ENCODE assay signal across 16 cellular contexts in the genomic region with DNA sequence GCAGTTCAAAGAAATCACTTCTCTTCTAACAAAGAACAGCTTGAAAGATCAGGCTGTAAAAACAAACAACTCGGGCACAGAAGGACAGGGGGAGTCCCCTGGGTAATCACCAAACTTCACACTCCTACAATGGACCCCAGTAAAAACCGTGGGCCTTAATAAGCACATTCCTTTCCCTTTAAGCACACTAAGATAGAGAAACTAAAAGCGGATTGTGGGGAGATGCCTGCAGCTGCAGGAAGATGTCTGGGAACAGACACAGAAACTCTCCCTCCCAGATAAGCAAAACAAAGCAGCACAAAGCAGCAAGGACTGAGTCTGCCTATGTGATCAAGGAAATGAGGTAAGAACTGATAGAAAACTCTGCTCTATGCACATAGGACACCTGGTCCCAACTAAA. TPM values are rescaled to one million over a fixed set of nuclear protein-coding genes. Genes with fewer than 3 reads are reported as not detected.
A peak's percentile ranks its signal among the peaks of the same experiment; 100 is the strongest.
DNase-seq lines count a peak whose midpoint lies in the region; ATAC-seq, FAIRE-seq and TF ChIP-seq lines count a peak whose summit lies in the region.
"Had no signal": no experiment of that assay in that cellular context is flagged by ENCODE, and none has a peak within 500 bp of the region (broad histone marks: within the 10 kb centered on the region; RNA-seq: fewer than 3 reads in every experiment).

No MANE protein-coding gene starts in this region.

- no peak for TF ChIP-seq CTCF in CD4-positive, alpha-beta T cell (IDR thresholded peaks at IDR 0.05)
- no peak for TF ChIP-seq CTCF in GM12878 (IDR thresholded peaks at IDR 0.05 in 2 of 3, conservative IDR thresholded peaks at IDR 0.05 in 1 of 3; ENCODE audit: control insufficient read depth in 2 of 3, extremely low read depth in 1 of 3, insufficient read depth in 1 of 3, low read depth in 3 of 3, low read length in 3 of 3)

- H3K36me3 Mint-ChIP-seq in CD4-positive, alpha-beta T cell (ENCODE audit: low read depth) = peaks cover under 1% of the 10 kb centered on the region
- H3K36me3 Mint-ChIP-seq in natural killer cell treated with Interleukin-12 subunit alpha and Interleukin-12 subunit beta and Interleukin-15 and Interleukin-18, amount 100 ng/mL, for 72 hours = peaks cover 5% of the 10 kb centered on the region

- SMC1A ChIA-PET in GM12878 (lab: Charles Lee; ENCODE audit: uncharacterized antibody, unreplicated experiment) = interaction anchor here (0.8 to 1.7 kb wide), 3 partner anchors 9 to 169 kb away, joined by 3 to 6 read pairs (median 3); no protein-coding TSS in a partner anchor

- no peak overlapping the region for H4K5ac ChIP-seq in mesendoderm (ENCODE audit: low read length)

- H2BK15ac ChIP-seq in mesendoderm (replicated peaks; ENCODE audit: low read depth) = no peak overlapping the region

- H2AK5ac ChIP-seq in mesendoderm (ENCODE audit: low read length) = no peak overlapping the region

- TF ChIP-seq RAD21 in GM12878 (IDR thresholded peaks at IDR 0.05; ENCODE audit: insufficient read depth, low read depth, low read length) = no peak

- H3K4me2 ChIP-seq in GM12878 (ENCODE audit: control insufficient read depth, insufficient read depth) (peak overlapping the region; percentile 55), mesendoderm (ENCODE audit: low read length) (no peak overlapping the region)

- no peaks in the 10 kb centered on the region for H3K79me1 ChIP-seq in mesendoderm (ENCODE audit: low read length)

- H3K27me3 ChIP-seq in CD4-positive, alpha-beta T cell (ENCODE audit: control insufficient read depth, insufficient read depth, low read length) = no peaks in the 10 kb centered on the region
- H3K27me3 ChIP-seq in GM12878 (replicated peaks in 1 of 2; ENCODE audit: control insufficient read depth in 2 of 2, insufficient read depth in 2 of 2, low read length in 1 of 2) = no peaks in the 10 kb centered on the region
- no peaks in the 10 kb centered on the region for H3K27me3 ChIP-seq in mesendoderm (ENCODE audit: insufficient read depth, low read length, poor library complexity)
- H3K27me3 ChIP-seq: right atrium auricular region, upper lobe of right lung had no signal

- no TSS peak for BruUV-seq in GM12878 (replicated peaks; lab: Mats Ljungman, UMichigan)

- H3K4me1 ChIP-seq in GM12878 (ENCODE audit: control insufficient read depth, insufficient read depth, low read length) (no peaks in the 10 kb centered on the region), mesendoderm (ENCODE audit: control insufficient read depth, low read depth, low read length) (no peaks in the 10 kb centered on the region)
- H3K4me1 ChIP-seq: lower lobe of right lung, right atrium auricular region, upper lobe of right lung had no signal

- no peaks in the 10 kb centered on the region for H3K9me3 ChIP-seq in CD4-positive, alpha-beta T cell (ENCODE audit: control insufficient read depth, low read length)
- peaks cover 20% of the 10 kb centered on the region for H3K9me3 ChIP-seq in GM12878 (replicated peaks; ENCODE audit: control insufficient read depth, insufficient read depth, low read length)
- H3K9me3 ChIP-seq: lower lobe of right lung, right atrium auricular region, upper lobe of right lung had no signal

- no peak for FAIRE-seq in GM12878 (lab: Jason Lieb, UNC)
- FAIRE-seq: K562 had no signal

- TF ChIP-seq EP300 in GM12878 (IDR thresholded peaks at IDR 0.05; ENCODE audit: borderline replicate concordance in 1 of 2, control insufficient read depth in 1 of 2, low read depth in 2 of 2, low read length in 2 of 2) = no peak

- intact Hi-C loops in CD4-positive, alpha-beta T cell (cut with DNase I, micrococcal nuclease) = no loop called here
- intact Hi-C loops in GM12878 (cut with micrococcal nuclease; ENCODE audit: unreplicated experiment) = no loop called here

- H3K79me2 ChIP-seq in GM12878 (ENCODE audit: control insufficient read depth, insufficient read depth, low read length) = no peaks in the 10 kb centered on the region
- no peaks in the 10 kb centered on the region for H3K79me2 ChIP-seq in mesendoderm (ENCODE audit: control insufficient read depth, insufficient read depth, low read length)

- H3K27ac Mint-ChIP-seq in CD4-positive, alpha-beta T cell = peak overlapping the region; percentile 86
- no peak overlapping the region for H3K27ac Mint-ChIP-seq in natural killer cell treated with Interleukin-12 subunit alpha and Interleukin-12 subunit beta and Interleukin-15 and Interleukin-18, amount 100 ng/mL, for 72 hours

- peak overlapping the region; percentile 62 for H3K4me3 Mint-ChIP-seq in CD4-positive, alpha-beta T cell
- H3K4me3 Mint-ChIP-seq in natural killer cell treated with Interleukin-12 subunit alpha and Interleukin-12 subunit beta and Interleukin-15 and Interleukin-18, amount 100 ng/mL, for 72 hours = no peak overlapping the region

- RAD21 ChIA-PET in GM12878 (lab: Charles Lee; ENCODE audit: unreplicated experiment) = interaction anchor here (1.5 kb wide), 1 partner anchor 178 kb away, joined by 3 read pairs; no protein-coding TSS in a partner anchor

- no peak overlapping the region for H3K23ac ChIP-seq in mesendoderm (ENCODE audit: low read length)

- H3K4me3 ChIP-seq in GM12878 = no peak overlapping the region
- no peak overlapping the region for H3K4me3 ChIP-seq in mesendoderm (ENCODE audit: low read length)
- H3K4me3 ChIP-seq: K562, lower lobe of right lung, right atrium auricular region, upper lobe of right lung had no signal

- H3K4ac ChIP-seq in mesendoderm (ENCODE audit: low read depth, low read length) = no peak overlapping the region

- peak; percentile 57 for ATAC-seq in CD4-positive, alpha-beta T cell (ENCODE audit: poor library complexity)
- peak; percentile 54 for ATAC-seq in HG03432 (IDR thresholded peaks at IDR 0.05; ENCODE audit: unreplicated experiment)
- peak; percentile 64 for ATAC-seq in GM12878
- ATAC-seq in natural killer cell treated with Interleukin-12 subunit alpha and Interleukin-12 subunit beta and Interleukin-15 and Interleukin-18, amount 100 ng/mL, for 72 hours = no peak
- no peak for ATAC-seq in HG03460 (IDR thresholded peaks at IDR 0.05; ENCODE audit: unreplicated experiment)
- ATAC-seq: K562, lower lobe of right lung, upper lobe of right lung had no signal

- no peak overlapping the region for H4K8ac ChIP-seq in mesendoderm (ENCODE audit: low read depth, low read length)

- TF ChIP-seq POLR2A in GM12878 (IDR thresholded peaks at IDR 0.05; ENCODE audit: low read depth, low read length) = no peak

- H3K9me3 Mint-ChIP-seq in CD4-positive, alpha-beta T cell = peaks cover 6% of the 10 kb centered on the region
- no peaks in the 10 kb centered on the region for H3K9me3 Mint-ChIP-seq in natural killer cell treated with Interleukin-12 subunit alpha and Interleukin-12 subunit beta and Interleukin-15 and Interleukin-18, amount 100 ng/mL, for 72 hours

- H3K56ac ChIP-seq in mesendoderm (ENCODE audit: low read length) = no peak overlapping the region

- WGBS in GM12878 (ENCODE audit: insufficient coverage, insufficient replicate concordance, low lambda C conversion rate, missing lambda C conversion rate) = 4% methylated on average over 3 of the region's 3 CpGs
- no CpG with 5 or more reads among the region's 3 CpGs for WGBS in mesendoderm (ENCODE audit: extremely low coverage, insufficient coverage, low lambda C conversion rate)

- H2AFZ ChIP-seq in GM12878 (ENCODE audit: control insufficient read depth, low read depth, low read length) = peak overlapping the region; percentile 81

- H2BK5ac ChIP-seq in mesendoderm (ENCODE audit: low read length) = no peak overlapping the region

- no peak overlapping the region for H3K27ac ChIP-seq in CD4-positive, alpha-beta T cell (ENCODE audit: low read depth, low read length)
- peak overlapping the region; percentile 52 for H3K27ac ChIP-seq in GM12878 (ENCODE audit: control insufficient read depth, insufficient read depth)
- no peak overlapping the region for H3K27ac ChIP-seq in mesendoderm (ENCODE audit: low read depth, low read length)
- H3K27ac ChIP-seq: lower lobe of right lung, right atrium auricular region, upper lobe of right lung had no signal

- H2BK120ac ChIP-seq in mesendoderm (ENCODE audit: low read depth, low read length) = no peak overlapping the region

- no peak overlapping the region for H3K9ac ChIP-seq in GM12878 (ENCODE audit: control insufficient read depth, insufficient read depth, low read length)
- H3K9ac ChIP-seq in mesendoderm (ENCODE audit: low read length) = no peak overlapping the region

- peaks cover 4% of the 10 kb centered on the region for H3K27me3 Mint-ChIP-seq in CD4-positive, alpha-beta T cell
- H3K27me3 Mint-ChIP-seq in natural killer cell treated with Interleukin-12 subunit alpha and Interleukin-12 subunit beta and Interleukin-15 and Interleukin-18, amount 100 ng/mL, for 72 hours = peaks cover 17 to 26% of the 10 kb centered on the region in 2 donors

- H3K18ac ChIP-seq in mesendoderm (ENCODE audit: low read length) = no peak overlapping the region

- in situ Hi-C loops in GM12878 (cut with MboI) = no loop called here

- no peaks in the 10 kb centered on the region for H4K20me1 ChIP-seq in GM12878 (ENCODE audit: control insufficient read depth, insufficient read depth)

- H3K36me3 ChIP-seq in GM12878 (ENCODE audit: control insufficient read depth in 2 of 2, insufficient read depth in 2 of 2, low read length in 1 of 2) = no peaks in the 10 kb centered on the region
- no peaks in the 10 kb centered on the region for H3K36me3 ChIP-seq in mesendoderm (ENCODE audit: control insufficient read depth, insufficient read depth, low read length)
- H3K36me3 ChIP-seq: lower lobe of right lung, right atrium auricular region, upper lobe of right lung had no signal

- CTCF ChIA-PET in CD4-positive, alpha-beta T cell (lab: Charles Lee) = no interaction called here
- CTCF ChIA-PET in GM12878 (lab: Yijun Ruan, JAX) = interaction anchor here (2.2 kb wide), 1 partner anchor 169 kb away, joined by 5 read pairs; no protein-coding TSS in a partner anchor

- H3K4me1 Mint-ChIP-seq in CD4-positive, alpha-beta T cell (ENCODE audit: low read depth) = peaks cover 8% of the 10 kb centered on the region
- no peaks in the 10 kb centered on the region for H3K4me1 Mint-ChIP-seq in natural killer cell treated with Interleukin-12 subunit alpha and Interleukin-12 subunit beta and Interleukin-15 and Interleukin-18, amount 100 ng/mL, for 72 hours (ENCODE audit: low read depth in 2 of 2)

- POLR2A ChIA-PET in CD4-positive, alpha-beta T cell (lab: Charles Lee) = interaction anchor here (2.1 kb wide), 1 partner anchor 37 kb away, joined by 7 read pairs; a partner anchor contains a TSS
- POLR2A ChIA-PET in GM12878 (lab: Charles Lee) = no interaction called here

- DNase-seq in CD4-positive, alpha-beta T cell = no peak
- DNase-seq in GM12878 (ENCODE audit: low read depth, low spot score) (no peak), mesendoderm (peak; percentile 40), NOMO-1 treated with DMSO at 0.1 percent for 48 hours (lab: John Stamatoyannopoulos, UW; ENCODE audit: unreplicated experiment) (no peak), T-helper 1 cell (no peak)
- no peak for DNase-seq in natural killer cell treated with Interleukin-12 subunit alpha and Interleukin-12 subunit beta and Interleukin-15 and Interleukin-18, amount 100 ng/mL, for 72 hours (ENCODE audit: low spot score)
- DNase-seq: activated CD8-positive, alpha-beta memory T cell treated with anti-CD3 and anti-CD28 coated beads, Interleukin-2, amount 50 U/mL, for 4 hours; lower lobe of right lung; NCI-H2081; OCI-M1; T1000; upper lobe of right lung had no signal

RNA-seq across cellular contexts. Expression of a gene that starts 37.6 kb away (rescaled TPM):
- 10 to 100 TPM; 19.4 to 20.0 TPM for total RNA-seq in CD4-positive, alpha-beta T cell
- 20.1 and 22.5 TPM in 2 replicates for total RNA-seq in GM12878 (2013; cell fraction: nucleolus; rRNA removed)
- total RNA-seq in GM12878 (2014; rRNA removed) (9.0 and 10.7 TPM in 2 replicates), GM12878 (2014; rRNA removed; fragmentation: Illumina TruSeq; extraction: Trizol) (8.5 and 9.7 TPM in 2 replicates), GM12878 (2021) (12.9 and 14.7 TPM in 2 replicates)
- 5.1 TPM for polyA plus RNA-seq in GM12878 (2011; ENCODE audit: low read depth)
- polyA plus RNA-seq in GM12878 (2011; rRNA removed) (17.6 and 23.7 TPM in 2 replicates), GM12878 (2014; fragmentation: Illumina TruSeq; extraction: Trizol) (13.1 and 20.4 TPM in 2 replicates), GM12878 (2014; fragmentation: Nextera tagmentation; extraction: Ambion mirVana) (1 to 10 TPM; 4.3 to 9.7 TPM), GM12878 (2014; rRNA removed) (8.5 and 11.7 TPM in 2 replicates), GM12878 (2016; fragmentation: Nextera tagmentation; extraction: Ambion mirVana) (10 to 100 TPM; 20.2 to 21.2 TPM)
- 6.2 and 7.5 TPM in 2 replicates for polyA plus RNA-seq in GM12878 (2011; cell fraction: cytosol; rRNA removed)
- 5.8 and 5.9 TPM in 2 replicates for polyA plus RNA-seq in GM12878 (2011; cell fraction: nucleus; rRNA removed)
- 9.2 and 13.6 TPM in 2 replicates for polyA plus RNA-seq in GM12878 (2012)
- polyA minus RNA-seq in GM12878 (2011; rRNA and poly(A)+ RNA removed) = 10.6 and 11.6 TPM in 2 replicates
- 2.7 and 4.9 TPM in 2 replicates for polyA minus RNA-seq in GM12878 (2011; cell fraction: cytosol; rRNA and poly(A)+ RNA removed)
- polyA minus RNA-seq in GM12878 (2011; cell fraction: nucleus; rRNA and poly(A)+ RNA removed) = 10.6 and 18.2 TPM in 2 replicates
- polyA plus RNA-seq in mesendoderm (2013, experiment 1 of 2) = 3.3 TPM
- polyA plus RNA-seq in mesendoderm (2013, experiment 2 of 2) = 3.2 TPM
- 10 to 100 TPM; 10.1 to 20.9 TPM for total RNA-seq in natural killer cell treated with Interleukin-12 subunit alpha and Interleukin-12 subunit beta and Interleukin-15 and Interleukin-18, amount 100 ng/mL, for 72 hours

Comparison
In these comparisons a context has a peak if more than half of its experiments do, and no peak if none do; other contexts are left out.
1. ATAC-seq: peak in CD4-positive, alpha-beta T cell (single experiment), HG03432 (single experiment) and GM12878 (single experiment); none in natural killer cell treated with Interleukin-12 subunit alpha and Interleukin-12 subunit beta and Interleukin-15 and Interleukin-18, amount 100 ng/mL, for 72 hours (0 of 2) and HG03460 (single experiment).